In the genomic region with DNA sequence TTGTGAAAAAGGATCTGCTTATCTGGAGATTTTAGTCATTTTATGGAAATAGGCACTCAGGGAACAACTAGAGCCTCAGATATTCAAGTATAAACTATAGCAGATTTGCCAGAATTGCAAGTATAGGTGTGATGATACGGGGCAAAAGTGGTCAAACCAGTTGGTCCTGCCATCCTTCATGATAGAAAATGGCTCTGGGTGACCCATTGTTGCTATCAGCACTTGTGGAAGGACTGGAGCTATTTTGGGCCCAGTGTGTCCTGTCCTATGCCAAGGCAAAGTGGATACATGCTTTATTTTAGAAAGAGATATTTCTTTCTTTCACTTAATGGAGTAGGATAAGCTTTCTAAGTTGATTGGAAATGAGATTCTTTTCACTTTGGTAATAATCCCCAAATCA, we compare ENCODE assay signal across 17 cellular contexts.
A peak's percentile ranks its signal among the peaks of the same experiment; 100 is the strongest.
DNase-seq lines count a peak whose midpoint lies in the region; ATAC-seq and TF ChIP-seq lines count a peak whose summit lies in the region.
"Had no signal": no experiment of that assay in that cellular context is flagged by ENCODE, and none has a peak within 500 bp of the region (broad histone marks: within the 10 kb centered on the region; RNA-seq: fewer than 3 reads in every experiment).

No MANE protein-coding gene starts in this region.

- TF ChIP-seq CTCF in left lung (IDR thresholded peaks at IDR 0.05) = no peak

- H3K27ac ChIP-seq in BLaER1 treated with 17β-estradiol and CSF1 and Interleukin-3, amounts not matched to agents 10 nM and 100 nM = peak overlapping the region in 10 of 11 experiments; percentile 39 to 95 (median 65); a peak in 16 of 22 replicates
- peak overlapping the region in 1 of 2 donors; percentile 30 for H3K27ac ChIP-seq in left lung
- H3K27ac ChIP-seq: BLaER1, skin epidermis had no signal

- H3K4me2 ChIP-seq in BLaER1 treated with 17β-estradiol and CSF1 and Interleukin-3, amounts not matched to agents 10 nM and 100 nM = peak overlapping the region in 8 of 11 experiments; percentile 48 to 93 (median 72); a peak in 15 of 22 replicates
- H3K4me2 ChIP-seq: BLaER1 had no signal

- H3K4me1 ChIP-seq in BLaER1 treated with 17β-estradiol and CSF1 and Interleukin-3, amounts not matched to agents 10 nM and 100 nM = peaks cover 27 to 100% (median 70%) of the 10 kb centered on the region in 10 experiments
- H3K4me1 ChIP-seq in left lung = peaks cover 17 to 42% of the 10 kb centered on the region in 2 donors
- H3K4me1 ChIP-seq: HAP-1 had no signal

- DNase-seq in COLO668 (lab: John Stamatoyannopoulos, UW; ENCODE audit: unreplicated experiment) = peak; percentile 1
- DNase-seq in activated T-helper 1 cell treated with anti-CD3 and anti-CD28 coated beads, Interleukin-12 subunit alpha, Interleukin-12 subunit beta, Interleukin-2, Interleukin-4 antibody, amounts not matched to agents 30 ng/mL and 10 ng/mL and 1 ng/mL, durations not matched to agents 14 hours and 24 hours and 36 hours (ENCODE audit: low spot score) = no peak
- DNase-seq in left lung = no peak
- no peak for DNase-seq in HUDEP-2 (lab: John Stamatoyannopoulos, UW; ENCODE audit: unreplicated experiment in 76 of 76)
- DNase-seq in left lobe of liver (ENCODE audit: low spot score) = no peak
- no peak for DNase-seq in NCI-H1092 treated with DMSO at 0.1 percent for 48 hours (lab: John Stamatoyannopoulos, UW)
- DNase-seq: activated CD4-positive, alpha-beta T cell treated with anti-CD3 and anti-CD28 coated beads, Interleukin-2, amount 50 U/mL, for 4 hours; activated effector memory CD4-positive, alpha-beta T cell treated with anti-CD3 and anti-CD28 coated beads, Interleukin-2, amount 50 U/mL, for 16 hours; effector CD4-positive, alpha-beta T cell; NCI-H1105; NCI-H2227 treated with DMSO at 0.1 percent for 48 hours had no signal

- intact Hi-C loops in activated T-helper 1 cell treated with anti-CD3 and anti-CD28 coated beads, Interleukin-12 subunit alpha, Interleukin-12 subunit beta, Interleukin-2, Interleukin-4 antibody, amounts not matched to agents 30 ng/mL and 10 ng/mL and 1 ng/mL, durations not matched to agents 14 hours and 24 hours and 36 hours (cut with micrococcal nuclease) = loop anchor here (2.0 kb wide), 1 partner anchor 17 kb away; no protein-coding TSS in a partner anchor
- intact Hi-C loops in left lung (cut with DNase I) = no loop called here

- no peaks in the 10 kb centered on the region for H3K27me3 ChIP-seq in BLaER1 treated with 17β-estradiol and CSF1 and Interleukin-3, amounts not matched to agents 10 nM and 100 nM
- H3K27me3 ChIP-seq in left lung = no peaks in the 10 kb centered on the region
- H3K27me3 ChIP-seq: BLaER1 had no signal

- H3K9me3 ChIP-seq in BLaER1 treated with 17β-estradiol and CSF1 and Interleukin-3, amounts not matched to agents 10 nM and 100 nM (replicated peaks in 1 of 11) = no peaks in the 10 kb centered on the region
- H3K9me3 ChIP-seq in left lung = no peaks in the 10 kb centered on the region
- H3K9me3 ChIP-seq: BLaER1, HAP-1 had no signal

- H3K36me3 Mint-ChIP-seq in activated T-helper 1 cell treated with anti-CD3 and anti-CD28 coated beads, Interleukin-12 subunit alpha, Interleukin-12 subunit beta, Interleukin-2, Interleukin-4 antibody, amounts not matched to agents 30 ng/mL and 10 ng/mL and 1 ng/mL, durations not matched to agents 14 hours and 24 hours and 36 hours (ENCODE audit: low read depth) = peaks cover 64% of the 10 kb centered on the region

- peaks cover 25 to 67% (median 34%) of the 10 kb centered on the region in 11 experiments; a peak in 18 of 22 replicates for H4K20me1 ChIP-seq in BLaER1 treated with 17β-estradiol and CSF1 and Interleukin-3, amounts not matched to agents 10 nM and 100 nM

- no peak overlapping the region for H3K4me3 ChIP-seq in BLaER1 treated with 17β-estradiol and CSF1 and Interleukin-3, amounts not matched to agents 10 nM and 100 nM
- H3K4me3 ChIP-seq in left lung = no peak overlapping the region
- H3K4me3 ChIP-seq: BLaER1, HAP-1, skin epidermis had no signal

- H3K9me3 Mint-ChIP-seq in activated T-helper 1 cell treated with anti-CD3 and anti-CD28 coated beads, Interleukin-12 subunit alpha, Interleukin-12 subunit beta, Interleukin-2, Interleukin-4 antibody, amounts not matched to agents 30 ng/mL and 10 ng/mL and 1 ng/mL, durations not matched to agents 14 hours and 24 hours and 36 hours = no peaks in the 10 kb centered on the region
- H3K9me3 Mint-ChIP-seq: brain had no signal

- no peak overlapping the region for H3K9ac ChIP-seq in BLaER1 treated with 17β-estradiol and CSF1 and Interleukin-3, amounts not matched to agents 10 nM and 100 nM
- H3K9ac ChIP-seq: BLaER1 had no signal

- H3K27me3 Mint-ChIP-seq in activated T-helper 1 cell treated with anti-CD3 and anti-CD28 coated beads, Interleukin-12 subunit alpha, Interleukin-12 subunit beta, Interleukin-2, Interleukin-4 antibody, amounts not matched to agents 30 ng/mL and 10 ng/mL and 1 ng/mL, durations not matched to agents 14 hours and 24 hours and 36 hours (ENCODE audit: insufficient read depth) = no peaks in the 10 kb centered on the region

- peaks cover 72% of the 10 kb centered on the region for H3K4me1 Mint-ChIP-seq in activated T-helper 1 cell treated with anti-CD3 and anti-CD28 coated beads, Interleukin-12 subunit alpha, Interleukin-12 subunit beta, Interleukin-2, Interleukin-4 antibody, amounts not matched to agents 30 ng/mL and 10 ng/mL and 1 ng/mL, durations not matched to agents 14 hours and 24 hours and 36 hours (ENCODE audit: low read depth)

- peak overlapping the region; percentile 13 for H3K27ac Mint-ChIP-seq in activated T-helper 1 cell treated with anti-CD3 and anti-CD28 coated beads, Interleukin-12 subunit alpha, Interleukin-12 subunit beta, Interleukin-2, Interleukin-4 antibody, amounts not matched to agents 30 ng/mL and 10 ng/mL and 1 ng/mL, durations not matched to agents 14 hours and 24 hours and 36 hours

- H3K36me3 ChIP-seq in BLaER1 treated with 17β-estradiol and CSF1 and Interleukin-3, amounts not matched to agents 10 nM and 100 nM = peaks cover 62 to 100% (median 90%) of the 10 kb centered on the region in 11 experiments
- H3K36me3 ChIP-seq in left lung = peaks cover 0 to 52% of the 10 kb centered on the region in 2 donors

- H3K4me3 Mint-ChIP-seq in activated T-helper 1 cell treated with anti-CD3 and anti-CD28 coated beads, Interleukin-12 subunit alpha, Interleukin-12 subunit beta, Interleukin-2, Interleukin-4 antibody, amounts not matched to agents 30 ng/mL and 10 ng/mL and 1 ng/mL, durations not matched to agents 14 hours and 24 hours and 36 hours = no peak overlapping the region
- H3K4me3 Mint-ChIP-seq: brain had no signal

- ATAC-seq in left lung = peak; percentile 57
- ATAC-seq in left lobe of liver = no peak
- no peak for ATAC-seq in HG03342 (IDR thresholded peaks at IDR 0.05; ENCODE audit: unreplicated experiment)
